Comparison of ENCODE assay signal across 6 cellular contexts in the genomic region with DNA sequence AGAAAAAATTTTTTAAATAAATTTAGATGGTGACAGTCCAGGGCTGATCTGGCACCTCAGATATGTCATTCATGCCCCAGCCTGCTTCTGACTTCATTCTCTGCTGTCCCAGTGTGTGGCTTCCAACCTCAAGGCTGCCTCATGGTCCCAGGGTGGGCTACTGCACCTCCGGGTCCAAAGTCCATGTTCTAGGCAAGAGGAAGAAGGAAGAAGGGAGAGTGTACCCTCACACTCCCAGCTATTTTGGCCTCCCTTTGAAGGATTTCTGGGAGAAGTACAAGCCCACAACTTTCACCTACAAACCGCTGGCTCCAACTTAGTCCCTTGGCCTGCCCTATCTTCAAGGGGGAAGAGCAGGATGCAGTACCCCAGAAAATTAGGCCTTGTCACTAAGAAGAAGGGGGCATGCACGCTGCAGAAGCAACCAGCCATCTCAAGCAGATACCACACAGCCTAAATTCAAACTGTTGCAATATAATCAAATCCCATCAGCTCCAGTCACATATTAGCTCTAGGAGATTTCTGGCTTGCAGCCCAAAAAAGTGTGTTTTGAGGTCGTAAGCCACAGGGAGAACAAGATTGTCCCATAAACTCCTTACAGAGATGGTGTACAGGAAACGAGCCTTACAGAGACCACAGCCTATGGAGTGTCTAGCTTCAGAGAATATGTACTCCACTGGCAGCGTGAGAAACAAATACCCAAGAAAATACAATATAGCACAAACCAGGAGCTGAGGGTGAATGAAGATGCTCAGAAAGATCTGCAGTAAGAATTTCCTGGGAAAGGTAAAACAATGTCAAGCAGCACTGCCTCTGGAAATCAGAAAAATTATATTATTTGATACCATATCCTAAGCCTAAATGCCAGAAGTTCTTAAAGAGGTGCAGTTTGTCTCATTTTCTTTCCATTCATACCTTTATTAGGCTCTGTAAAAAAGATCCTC. TPM values are rescaled to one million over a fixed set of nuclear protein-coding genes. Genes with fewer than 3 reads are reported as not detected.
DNase-seq lines count a peak whose midpoint lies in the region; ATAC-seq, FAIRE-seq and TF ChIP-seq lines count a peak whose summit lies in the region.

No MANE protein-coding gene starts in this region.

- no peak overlapping the region for H3K4me3 Mint-ChIP-seq in H9

- H2BK12ac ChIP-seq in H9 (ENCODE audit: insufficient read length, low read depth, low read length), result no peak overlapping the region

- no peaks in the 10 kb centered on the region for H3K27me3 Mint-ChIP-seq in H9 (ENCODE audit: low read depth)

- DNase-seq in H9 (no peak), GM12878 (ENCODE audit: low read depth, low spot score) (peak; percentile 17), GM20000 (ENCODE audit: low spot score) (no peak)

- H3K9me3 Mint-ChIP-seq in H9, result no peaks in the 10 kb centered on the region

- H2AK5ac ChIP-seq in H9 (ENCODE audit: insufficient read length, low read length), result no peak overlapping the region

- intact Hi-C loops in GM12878 (cut with micrococcal nuclease; ENCODE audit: unreplicated experiment), result loop anchor here (5.0 kb wide), 1 partner anchor 83 kb away; no protein-coding TSS in a partner anchor

- H3K79me2 ChIP-seq in H9 (ENCODE audit: insufficient read depth, low read length) (no peaks in the 10 kb centered on the region), GM12878 (ENCODE audit: control insufficient read depth, insufficient read depth, low read length) (peaks cover 16% of the 10 kb centered on the region)

- no peak overlapping the region for H2BK5ac ChIP-seq in H9 (ENCODE audit: insufficient read length, low read length)

- SMC1A ChIA-PET in GM12878 (lab: Charles Lee; ENCODE audit: uncharacterized antibody, unreplicated experiment), result interaction anchor here (0.7 to 3.1 kb wide), 12 partner anchors 14 to 204 kb away, joined by 3 to 15 read pairs (median 4); a partner anchor contains a TSS

- no peak overlapping the region for H4K91ac ChIP-seq in H9 (ENCODE audit: insufficient read length, low read depth, low read length)

- no peaks in the 10 kb centered on the region for H4K20me1 ChIP-seq in H9 (ENCODE audit: control insufficient read depth, insufficient read depth, insufficient read length)
- H4K20me1 ChIP-seq in GM12878 (ENCODE audit: control insufficient read depth, insufficient read depth), result no peaks in the 10 kb centered on the region

- FAIRE-seq in GM12878 (lab: Jason Lieb, UNC), result no peak

- H3K27ac ChIP-seq in H9 (ENCODE audit: insufficient read length, low read depth, low read length), result no peak overlapping the region
- H3K27ac ChIP-seq in GM12878 (ENCODE audit: control insufficient read depth, insufficient read depth), result peak overlapping the region; percentile 89

- H3K4me2 ChIP-seq in H9 (ENCODE audit: insufficient read depth, insufficient read length, low read length), result peak overlapping the region; percentile 55
- H3K4me2 ChIP-seq in GM12878 (ENCODE audit: control insufficient read depth, insufficient read depth), result peak overlapping the region; percentile 70

- no peaks in the 10 kb centered on the region for H3K4me1 ChIP-seq in H9 (ENCODE audit: insufficient read depth, low read length)
- peaks cover 21% of the 10 kb centered on the region for H3K4me1 ChIP-seq in GM12878 (ENCODE audit: control insufficient read depth, insufficient read depth, low read length)
- H3K4me1 ChIP-seq in neuron (ENCODE audit: insufficient read depth, low read length), result peaks cover 7% of the 10 kb centered on the region

- POLR2A ChIA-PET in GM12878 (lab: Charles Lee), result interaction anchor here (0.6 to 1.4 kb wide), 2 partner anchors 11 to 19 kb away, joined by 3 to 4 read pairs; a partner anchor contains a TSS

- no peaks in the 10 kb centered on the region for H3K79me1 ChIP-seq in H9 (ENCODE audit: insufficient read depth, low read depth, low read length, poor library complexity, severe bottlenecking)

- H3K23me2 ChIP-seq in H9 (ENCODE audit: insufficient read length, low read depth, low read length, poor library complexity, severe bottlenecking), result no peaks in the 10 kb centered on the region

- H3K27ac Mint-ChIP-seq in H9, result no peak overlapping the region; a peak in 1 of 7 replicates

- no peak overlapping the region for H3K4ac ChIP-seq in H9 (ENCODE audit: low read depth, low read length)

- RAD21 ChIA-PET in GM12878 (lab: Charles Lee; ENCODE audit: unreplicated experiment), result interaction anchor here (0.9 to 2.2 kb wide), 5 partner anchors 19 to 169 kb away, joined by 3 to 10 read pairs (median 4); a partner anchor contains a TSS

- BruUV-seq in GM12878 (replicated peaks; lab: Mats Ljungman, UMichigan), result TSS peak; percentile 96

- H2AFZ ChIP-seq in H9 (ENCODE audit: low read length) (no peak overlapping the region), GM12878 (ENCODE audit: control insufficient read depth, low read depth, low read length) (peak overlapping the region; percentile 63), neuron (ENCODE audit: low read depth, low read length) (peak overlapping the region; percentile 98)

- no peak overlapping the region for H3K18ac ChIP-seq in H9 (ENCODE audit: insufficient read length, low read depth, low read length)

- no peak overlapping the region for H2BK15ac ChIP-seq in H9 (ENCODE audit: low read depth, low read length)

- TF ChIP-seq EP300 in GM12878 (IDR thresholded peaks at IDR 0.05; ENCODE audit: borderline replicate concordance in 1 of 2, control insufficient read depth in 1 of 2, low read depth in 2 of 2, low read length in 2 of 2), result no peak

- peak overlapping the region; percentile 66 for H4K5ac ChIP-seq in H9 (ENCODE audit: insufficient read length, low read depth, low read length)

- peak overlapping the region; percentile 99 for H3K4me3 ChIP-seq in GM12878
- H3K4me3 ChIP-seq in neuron (ENCODE audit: low read length), result peak overlapping the region; percentile 91

- H3K23ac ChIP-seq in H9 (ENCODE audit: insufficient read length, low read depth, low read length), result no peak overlapping the region

- H2BK120ac ChIP-seq in H9 (ENCODE audit: low read depth, low read length, poor library complexity, severe bottlenecking), result no peak overlapping the region

- H3K9me3 ChIP-seq in H9 (ENCODE audit: control insufficient read depth, low read depth, low read length) (no peaks in the 10 kb centered on the region), GM12878 (replicated peaks; ENCODE audit: control insufficient read depth, insufficient read depth, low read length) (no peaks in the 10 kb centered on the region), neuron (ENCODE audit: low read length) (no peaks in the 10 kb centered on the region)

- no peaks in the 10 kb centered on the region for H3K27me3 ChIP-seq in H9 (ENCODE audit: insufficient read depth, low read length)
- no peaks in the 10 kb centered on the region for H3K27me3 ChIP-seq in GM12878 (replicated peaks in 1 of 2; ENCODE audit: control insufficient read depth in 2 of 2, insufficient read depth in 2 of 2, low read length in 1 of 2)
- no peaks in the 10 kb centered on the region for H3K27me3 ChIP-seq in neuron (ENCODE audit: insufficient read depth, low read length)

- no peaks in the 10 kb centered on the region for H3K36me3 Mint-ChIP-seq in H9 (ENCODE audit: insufficient read depth in 1 of 3, low read depth in 3 of 3)

- H4K8ac ChIP-seq in H9 (replicated peaks; ENCODE audit: insufficient read length, low read depth, low read length), result no peak overlapping the region

- no peak overlapping the region for H3T11ph ChIP-seq in H9 (ENCODE audit: low read length)

- H3K9ac ChIP-seq in H9 (ENCODE audit: extremely low read depth, insufficient read length, low read length), result no peak overlapping the region
- peak overlapping the region; percentile 71 for H3K9ac ChIP-seq in GM12878 (ENCODE audit: control insufficient read depth, insufficient read depth, low read length)

- no peak for TF ChIP-seq RAD21 in GM12878 (IDR thresholded peaks at IDR 0.05; ENCODE audit: insufficient read depth, low read depth, low read length)

- H3K56ac ChIP-seq in H9 (ENCODE audit: insufficient read length, low read depth, low read length), result no peak overlapping the region

- no peaks in the 10 kb centered on the region for H3K36me3 ChIP-seq in GM12878 (ENCODE audit: control insufficient read depth in 2 of 2, insufficient read depth in 2 of 2, low read length in 1 of 2)
- no peaks in the 10 kb centered on the region for H3K36me3 ChIP-seq in neuron (ENCODE audit: insufficient read depth, low read length)

- ATAC-seq in GM12878 (peak; percentile 39), GM21786 (IDR thresholded peaks at IDR 0.05; ENCODE audit: unreplicated experiment) (no peak), GM19395 (IDR thresholded peaks at IDR 0.05; ENCODE audit: unreplicated experiment) (no peak)

- H2BK20ac ChIP-seq in H9 (ENCODE audit: low read depth, low read length, poor library complexity, severe bottlenecking), result no peak overlapping the region

- TF ChIP-seq POLR2A in GM12878 (IDR thresholded peaks at IDR 0.05; ENCODE audit: low read depth, low read length), result no peak

- H3K4me1 Mint-ChIP-seq in H9, result no peaks in the 10 kb centered on the region

- WGBS in H9 (ENCODE audit: extremely low coverage, insufficient read length, low lambda C conversion rate), result no CpG with 5 or more reads among the region's 6 CpGs
- 41% methylated on average over 6 of the region's 6 CpGs for WGBS in GM12878 (ENCODE audit: insufficient coverage, insufficient replicate concordance, low lambda C conversion rate, missing lambda C conversion rate)

- no peak overlapping the region for H3K14ac ChIP-seq in H9 (ENCODE audit: insufficient read depth, low read length)

- in situ Hi-C loops in GM12878 (cut with MboI), result no loop called here

- CTCF ChIA-PET in GM12878 (lab: Yijun Ruan, JAX), result interaction anchor here (1.2 to 1.8 kb wide), 3 partner anchors 11 to 173 kb away, joined by 3 to 6 read pairs (median 5); no protein-coding TSS in a partner anchor

- TF ChIP-seq CTCF in H9 (conservative IDR thresholded peaks at IDR 0.05) (no peak), GM12878 (IDR thresholded peaks at IDR 0.05 in 2 of 3, conservative IDR thresholded peaks at IDR 0.05 in 1 of 3; ENCODE audit: control insufficient read depth in 2 of 3, extremely low read depth in 1 of 3, insufficient read depth in 1 of 3, low read depth in 3 of 3, low read length in 3 of 3) (no peak), GM20000 (IDR thresholded peaks at IDR 0.05; ENCODE audit: extremely low read depth, missing control alignments) (no peak)

RNA-seq across cellular contexts. Expression of a gene that starts 0.8 kb away (rescaled TPM):
- total RNA-seq in H9 (2021) (3.3 and 4.0 TPM in 2 replicates), GM12878 (2014; rRNA removed) (17.2 and 17.3 TPM in 2 replicates), GM12878 (2014; rRNA removed; fragmentation: Illumina TruSeq; extraction: Trizol) (19.5 and 20.9 TPM in 2 replicates), GM12878 (2021) (26.1 and 27.8 TPM in 2 replicates)
- total RNA-seq in GM12878 (2013; cell fraction: nucleolus; rRNA removed), result 134 and 147 TPM in 2 replicates
- polyA plus RNA-seq in GM12878 (2011; ENCODE audit: low read depth), result 22.1 TPM
- polyA plus RNA-seq in GM12878 (2011; rRNA removed) (74.7 and 80.5 TPM in 2 replicates), GM12878 (2014; fragmentation: Illumina TruSeq; extraction: Trizol) (25.1 and 25.2 TPM in 2 replicates), GM12878 (2014; fragmentation: Nextera tagmentation; extraction: Ambion mirVana) (10 to 100 TPM; 15.9 to 22.2 TPM), GM12878 (2014; rRNA removed) (19.5 and 19.6 TPM in 2 replicates), GM12878 (2016; fragmentation: Nextera tagmentation; extraction: Ambion mirVana) (10 to 100 TPM; 13.6 to 14.7 TPM)
- 40.4 and 44.5 TPM in 2 replicates for polyA plus RNA-seq in GM12878 (2011; cell fraction: cytosol; rRNA removed)
- 82.7 and 117 TPM in 2 replicates for polyA plus RNA-seq in GM12878 (2011; cell fraction: nucleus; rRNA removed)
- 26.4 and 31.9 TPM in 2 replicates for polyA plus RNA-seq in GM12878 (2012)
- polyA minus RNA-seq in GM12878 (2011; rRNA and poly(A)+ RNA removed), result 59.7 and 127 TPM in 2 replicates
- 9.1 and 15.6 TPM in 2 replicates for polyA minus RNA-seq in GM12878 (2011; cell fraction: cytosol; rRNA and poly(A)+ RNA removed)
- polyA minus RNA-seq in GM12878 (2011; cell fraction: nucleus; rRNA and poly(A)+ RNA removed), result 41.1 and 44.0 TPM in 2 replicates

RNA-seq across cellular contexts. Expression of a gene that starts 18.8 kb away (rescaled TPM):
- total RNA-seq in H9 (2021) (14.4 and 17.4 TPM in 2 replicates), GM12878 (2014; rRNA removed) (24.7 and 28.3 TPM in 2 replicates), GM12878 (2014; rRNA removed; fragmentation: Illumina TruSeq; extraction: Trizol) (26.3 and 27.5 TPM in 2 replicates), GM12878 (2021) (28.5 and 32.7 TPM in 2 replicates)
- 227 and 232 TPM in 2 replicates for total RNA-seq in GM12878 (2013; cell fraction: nucleolus; rRNA removed)
- 17.7 TPM for polyA plus RNA-seq in GM12878 (2011; ENCODE audit: low read depth)
- polyA plus RNA-seq in GM12878 (2011; rRNA removed) (70.8 and 76.4 TPM in 2 replicates), GM12878 (2014; fragmentation: Illumina TruSeq; extraction: Trizol) (29.8 and 31.7 TPM in 2 replicates), GM12878 (2014; fragmentation: Nextera tagmentation; extraction: Ambion mirVana) (10 to 100 TPM; 14.7 to 30.9 TPM), GM12878 (2014; rRNA removed) (25.9 and 29.4 TPM in 2 replicates), GM12878 (2016; fragmentation: Nextera tagmentation; extraction: Ambion mirVana) (10 to 100 TPM; 16.3 to 16.7 TPM)
- polyA plus RNA-seq in GM12878 (2011; cell fraction: cytosol; rRNA removed), result 54.8 and 60.3 TPM in 2 replicates
- polyA plus RNA-seq in GM12878 (2011; cell fraction: nucleus; rRNA removed), result 226 and 267 TPM in 2 replicates
- polyA plus RNA-seq in GM12878 (2012), result 20.4 and 30.9 TPM in 2 replicates
- polyA minus RNA-seq in GM12878 (2011; rRNA and poly(A)+ RNA removed), result 117 TPM in 2 replicates
- 14.4 and 20.5 TPM in 2 replicates for polyA minus RNA-seq in GM12878 (2011; cell fraction: cytosol; rRNA and poly(A)+ RNA removed)
- polyA minus RNA-seq in GM12878 (2011; cell fraction: nucleus; rRNA and poly(A)+ RNA removed), result 83.3 and 115 TPM in 2 replicates

RNA-seq across cellular contexts. Expression of a gene that starts 37.9 kb away (rescaled TPM):
- 2.5 and 3.1 TPM in 2 replicates for total RNA-seq in H9 (2021)
- total RNA-seq in GM12878 (2013; cell fraction: nucleolus; rRNA removed), result 206 and 211 TPM in 2 replicates
- 16.4 and 21.0 TPM in 2 replicates for total RNA-seq in GM12878 (2014; rRNA removed)
- total RNA-seq in GM12878 (2014; rRNA removed; fragmentation: Illumina TruSeq; extraction: Trizol), result 15.7 and 19.1 TPM in 2 replicates
- 17.6 and 19.5 TPM in 2 replicates for total RNA-seq in GM12878 (2021)
- polyA plus RNA-seq in GM12878 (2011; ENCODE audit: low read depth), result 32.0 TPM
- 60.1 and 64.3 TPM in 2 replicates for polyA plus RNA-seq in GM12878 (2011; rRNA removed)
- 33.3 and 43.0 TPM in 2 replicates for polyA plus RNA-seq in GM12878 (2011; cell fraction: cytosol; rRNA removed)
- 116 and 165 TPM in 2 replicates for polyA plus RNA-seq in GM12878 (2011; cell fraction: nucleus; rRNA removed)
- 33.4 and 39.6 TPM in 2 replicates for polyA plus RNA-seq in GM12878 (2012)
- 22.8 and 26.7 TPM in 2 replicates for polyA plus RNA-seq in GM12878 (2014; fragmentation: Illumina TruSeq; extraction: Trizol)
- 1 to 10 TPM; 5.6 TPM for polyA plus RNA-seq in GM12878 (2014; fragmentation: Nextera tagmentation; extraction: Ambion mirVana)
- polyA plus RNA-seq in GM12878 (2014; rRNA removed), result 18.0 and 22.4 TPM in 2 replicates
- polyA plus RNA-seq in GM12878 (2016; fragmentation: Nextera tagmentation; extraction: Ambion mirVana), result 10 to 100 TPM in 1 of 2 experiments, 1 to 10 TPM in 1; 9.8 to 10.5 TPM
- 61.2 and 67.0 TPM in 2 replicates for polyA minus RNA-seq in GM12878 (2011; rRNA and poly(A)+ RNA removed)
- 4.8 and 9.1 TPM in 2 replicates for polyA minus RNA-seq in GM12878 (2011; cell fraction: cytosol; rRNA and poly(A)+ RNA removed)
- 26.5 and 28.0 TPM in 2 replicates for polyA minus RNA-seq in GM12878 (2011; cell fraction: nucleus; rRNA and poly(A)+ RNA removed)
